In genomic region chr10:15433850-15434537, GRCh38 we compare ENCODE assay signal across 8 cellular contexts.
DNase-seq lines count a peak whose midpoint lies in the region; ATAC-seq and TF ChIP-seq lines count a peak whose summit lies in the region.

No MANE protein-coding gene starts in this region.

- WGBS in mammary epithelial cell (ENCODE audit: low coverage, missing lambda C conversion rate): 27% methylated on average over 7 of the region's 9 CpGs
- 16% methylated on average over 7 of the region's 9 CpGs for WGBS in smooth muscle cell (ENCODE audit: low lambda C conversion rate)

- H2AFZ ChIP-seq in mammary epithelial cell (ENCODE audit: low read depth, low read length) (peak overlapping the region; percentile 99), smooth muscle cell (ENCODE audit: low read depth) (peak overlapping the region; percentile 82)

- peak overlapping the region; percentile 44 to 55 (median 45) for H3K4me3 ChIP-seq in mammary epithelial cell (replicated peaks in 1 of 3; ENCODE audit: insufficient read depth in 1 of 3, low read depth in 2 of 3, low read length in 3 of 3)
- H3K4me3 ChIP-seq in smooth muscle cell: peak overlapping the region; percentile 47

- TF ChIP-seq CTCF in GM13976 (IDR thresholded peaks at IDR 0.05; ENCODE audit: borderline replicate concordance, control extremely low read depth, extremely low read depth, insufficient read depth, missing control alignments) (peak; percentile 64), mammary epithelial cell (conservative IDR thresholded peaks at IDR 0.05 in 1 of 2, IDR thresholded peaks at IDR 0.05 in 1 of 2; ENCODE audit: extremely low read depth in 1 of 2, insufficient read depth in 1 of 2, low read depth in 1 of 2, low read length in 2 of 2) (peak; percentile 61 to 65), smooth muscle cell (IDR thresholded peaks at IDR 0.05; ENCODE audit: borderline replicate concordance, insufficient read depth, poor library complexity, severe bottlenecking) (peak; percentile 72)

- dilution Hi-C loops in mammary epithelial cell (cut with HindIII; ENCODE audit: low sequenced_read_pairs): no loop called here

- DNase-seq in AG08395 (ENCODE audit: low spot score): peak; percentile 49
- DNase-seq in GM13976 (ENCODE audit: low spot score): peak; percentile 60
- DNase-seq in KBM-7: peak; percentile 75
- peak; percentile 60 for DNase-seq in RPMI7951 (ENCODE audit: low read depth)
- peak; percentile 25 for DNase-seq in mammary epithelial cell
- peak; percentile 25 to 44 (median 27) for DNase-seq in immature natural killer cell
- no peak for DNase-seq in smooth muscle cell (lab: John Stamatoyannopoulos, UW; ENCODE audit: unreplicated experiment)

- BruUV-seq in mammary epithelial cell (replicated peaks; lab: Mats Ljungman, UMichigan): no TSS peak

- no peaks in the 10 kb centered on the region for H3K27me3 ChIP-seq in mammary epithelial cell (ENCODE audit: insufficient read depth, low read length)
- H3K27me3 ChIP-seq in smooth muscle cell (ENCODE audit: low read depth): no peaks in the 10 kb centered on the region

- no peaks in the 10 kb centered on the region for H3K79me2 ChIP-seq in mammary epithelial cell (ENCODE audit: insufficient read depth, low read length)
- H3K79me2 ChIP-seq in smooth muscle cell (ENCODE audit: low read depth): no peaks in the 10 kb centered on the region

- no peaks in the 10 kb centered on the region for H3K36me3 Mint-ChIP-seq in immature natural killer cell

- no peak for ATAC-seq in HG03439 (IDR thresholded peaks at IDR 0.05; ENCODE audit: unreplicated experiment)

- no peaks in the 10 kb centered on the region for H3K9me3 Mint-ChIP-seq in immature natural killer cell

- H3K4me2 ChIP-seq in mammary epithelial cell (ENCODE audit: insufficient read depth, low read depth, low read length) (peak overlapping the region; percentile 53), smooth muscle cell (peak overlapping the region; percentile 85)

- H3K4me3 Mint-ChIP-seq in immature natural killer cell: peak overlapping the region; percentile 58 to 82 (median 78)

- peaks cover 9 to 13% of the 10 kb centered on the region in 2 donors for H3K4me1 Mint-ChIP-seq in immature natural killer cell

- H4K20me1 ChIP-seq in mammary epithelial cell (ENCODE audit: insufficient read depth, low read length) (no peaks in the 10 kb centered on the region), smooth muscle cell (ENCODE audit: low read depth) (no peaks in the 10 kb centered on the region)

- H3K27ac Mint-ChIP-seq in immature natural killer cell: no peak overlapping the region

- CTCF ChIA-PET in mammary epithelial cell (lab: Charles Lee; ENCODE audit: low non-redundant PET): no interaction called here

- H3K27me3 Mint-ChIP-seq in immature natural killer cell (ENCODE audit: low read depth in 3 of 3): peaks cover 0 to 22% (median 0%) of the 10 kb centered on the region in 3 donors

- intact Hi-C loops in mammary epithelial cell (cut with micrococcal nuclease): loop anchor here (1.0 to 2.0 kb wide), 5 partner anchors 151 to 391 kb away; no protein-coding TSS in a partner anchor

- H3K36me3 ChIP-seq in mammary epithelial cell (ENCODE audit: insufficient read depth, low read length) (no peaks in the 10 kb centered on the region), smooth muscle cell (ENCODE audit: low read depth) (no peaks in the 10 kb centered on the region)

- H3K27ac ChIP-seq in mammary epithelial cell (ENCODE audit: insufficient read depth, low read depth, low read length) (no peak overlapping the region), smooth muscle cell (ENCODE audit: low read depth) (no peak overlapping the region)

- no peak overlapping the region for H3K9ac ChIP-seq in mammary epithelial cell (ENCODE audit: insufficient read depth, low read length)
- peak overlapping the region; percentile 27 for H3K9ac ChIP-seq in smooth muscle cell (ENCODE audit: low read depth)

- no peaks in the 10 kb centered on the region for H3K9me3 ChIP-seq in mammary epithelial cell (replicated peaks; ENCODE audit: insufficient read depth, low read length)
- no peaks in the 10 kb centered on the region for H3K9me3 ChIP-seq in smooth muscle cell (replicated peaks; ENCODE audit: low read depth)

- in situ Hi-C loops in GM13976 (cut with MboI; ENCODE audit: low sequenced_read_pairs, unreplicated experiment): loop anchor here (10.0 kb wide), 1 partner anchor 291 kb away; no protein-coding TSS in a partner anchor
- in situ Hi-C loops in KBM-7 (cut with MboI; ENCODE audit: low pct_unique_long_range_greater_than_20kb, low sequenced_read_pairs): loop anchor here (10.0 kb wide), 1 partner anchor 281 kb away; the partner anchor contains the start of gene ITGA8
- in situ Hi-C loops in mammary epithelial cell (cut with MboI; ENCODE audit: low sequenced_read_pairs in 2 of 2): loop anchor here (5.0 kb wide), 1 partner anchor 293 kb away; no protein-coding TSS in a partner anchor

- H3F3A ChIP-seq in smooth muscle cell (ENCODE audit: low read depth): no peaks in the 10 kb centered on the region

- H3K4me1 ChIP-seq in mammary epithelial cell (ENCODE audit: insufficient read depth, low read length): no peaks in the 10 kb centered on the region
- H3K4me1 ChIP-seq in smooth muscle cell (ENCODE audit: low read depth): no peaks in the 10 kb centered on the region
